19 cellular contexts compared by ENCODE assay signal in genomic region chr2:228763600-228763999, GRCh38.
A peak's percentile ranks its signal among the peaks of the same experiment; 100 is the strongest.
DNase-seq lines count a peak whose midpoint lies in the region; ATAC-seq and FAIRE-seq lines count a peak whose summit lies in the region.
"Had no signal": no experiment of that assay in that cellular context is flagged by ENCODE, and none has a peak within 500 bp of the region (broad histone marks: within the 10 kb centered on the region; RNA-seq: fewer than 3 reads in every experiment).

No MANE protein-coding gene starts in this region.

- no peak for ATAC-seq in HG02588 (IDR thresholded peaks at IDR 0.05; ENCODE audit: unreplicated experiment)
- no peak for ATAC-seq in HG02870 (IDR thresholded peaks at IDR 0.05; ENCODE audit: unreplicated experiment)

- H3K79me2 ChIP-seq in mesendoderm (ENCODE audit: control insufficient read depth, insufficient read depth, low read length): no peaks in the 10 kb centered on the region

- H3K18ac ChIP-seq in mesendoderm (ENCODE audit: low read length): no peak overlapping the region

- H2AK5ac ChIP-seq in mesendoderm (ENCODE audit: low read length): no peak overlapping the region

- no peak overlapping the region for H3K23ac ChIP-seq in mesendoderm (ENCODE audit: low read length)

- H3K4me3 ChIP-seq in mesendoderm (ENCODE audit: low read length) (no peak overlapping the region), small intestine (ENCODE audit: low read depth in 1 of 2, low read length in 2 of 2) (no peak overlapping the region)
- H3K4me3 ChIP-seq: SJCRH30 had no signal

- no peak overlapping the region for H2BK120ac ChIP-seq in mesendoderm (ENCODE audit: low read depth, low read length)

- H2BK15ac ChIP-seq in mesendoderm (replicated peaks; ENCODE audit: low read depth): no peak overlapping the region

- H3K27me3 ChIP-seq in mesendoderm (ENCODE audit: insufficient read depth, low read length, poor library complexity) (no peaks in the 10 kb centered on the region), small intestine (ENCODE audit: control insufficient read depth in 2 of 2, insufficient read depth in 2 of 2, low read length in 2 of 2) (no peaks in the 10 kb centered on the region)
- H3K27me3 ChIP-seq: SJCRH30 had no signal

- FAIRE-seq in small intestine (lab: Jason Lieb, UNC): no peak
- FAIRE-seq: RCC 7860 had no signal

- no peaks in the 10 kb centered on the region for H3K9me3 ChIP-seq in small intestine (ENCODE audit: control insufficient read depth, low read depth)
- H3K9me3 ChIP-seq: SJCRH30 had no signal

- no peak overlapping the region for H2BK5ac ChIP-seq in mesendoderm (ENCODE audit: low read length)

- H3K27ac ChIP-seq in mesendoderm (ENCODE audit: low read depth, low read length) (no peak overlapping the region), small intestine (ENCODE audit: low read depth in 1 of 2, low read length in 1 of 2) (no peak overlapping the region)
- H3K27ac ChIP-seq: SJCRH30 had no signal

- no peak overlapping the region for H3K56ac ChIP-seq in mesendoderm (ENCODE audit: low read length)

- no peak overlapping the region for H3K4me2 ChIP-seq in mesendoderm (ENCODE audit: low read length)

- H3K36me3 ChIP-seq in mesendoderm (ENCODE audit: control insufficient read depth, insufficient read depth, low read length) (no peaks in the 10 kb centered on the region), small intestine (ENCODE audit: control insufficient read depth in 2 of 2, insufficient read depth in 2 of 2, low read length in 2 of 2) (no peaks in the 10 kb centered on the region)
- H3K36me3 ChIP-seq: SJCRH30 had no signal

- H3K79me1 ChIP-seq in mesendoderm (ENCODE audit: low read length): no peaks in the 10 kb centered on the region

- H3K4ac ChIP-seq in mesendoderm (ENCODE audit: low read depth, low read length): no peak overlapping the region

- DNase-seq in NCI-H1092 treated with DMSO at 0.1 percent for 48 hours (lab: John Stamatoyannopoulos, UW) (peak; percentile 60), NCI-H2081 (lab: John Stamatoyannopoulos, UW) (peak; percentile 91 to 99), NCI-H774 (lab: John Stamatoyannopoulos, UW) (peak; percentile 17), mesendoderm (peak; percentile 56), small intestine (no peak), NCI-H128 (lab: John Stamatoyannopoulos, UW; ENCODE audit: unreplicated experiment) (no peak)
- DNase-seq: CD4-positive, CD25-positive, alpha-beta regulatory T cell; DMS79; H9; MV-4-11; NCI-H1694 treated with DMSO at 0.1 percent for 48 hours; NCI-H2171; NCI-H82; OCI-M1; SJCRH30; T-helper 1 cell had no signal

- no peak overlapping the region for H4K8ac ChIP-seq in mesendoderm (ENCODE audit: low read depth, low read length)

- H3K4me1 ChIP-seq in mesendoderm (ENCODE audit: control insufficient read depth, low read depth, low read length): no peaks in the 10 kb centered on the region
- H3K4me1 ChIP-seq in small intestine (ENCODE audit: control insufficient read depth in 2 of 2, insufficient read depth in 1 of 2, low read depth in 1 of 2, low read length in 1 of 2): no peaks in the 10 kb centered on the region

- no peak overlapping the region for H4K5ac ChIP-seq in mesendoderm (ENCODE audit: low read length)

- H3K9ac ChIP-seq in mesendoderm (ENCODE audit: low read length): no peak overlapping the region

- no CpG with 5 or more reads among the region's 3 CpGs for WGBS in mesendoderm (ENCODE audit: extremely low coverage, insufficient coverage, low lambda C conversion rate)
- 46 to 66% (median 47%) methylated on average over 3 of the region's 3 CpGs for WGBS in small intestine, 3 donors

Comparison
In these comparisons a context has a peak if more than half of its experiments do, and no peak if none do; other contexts are left out.
1. DNase-seq: peak in NCI-H1092 treated with DMSO at 0.1 percent for 48 hours (single experiment), NCI-H2081 (2 of 2), NCI-H774 (single experiment) and mesendoderm (single experiment); none in small intestine (single experiment) and NCI-H128 (single experiment).